21 cellular contexts compared by ENCODE assay signal in genomic region chr16:2698996-2699750, GRCh38. TPM values are rescaled to one million over a fixed set of nuclear protein-coding genes. Genes with fewer than 3 reads are reported as not detected.
DNase-seq lines count a peak whose midpoint lies in the region; ATAC-seq, FAIRE-seq and TF ChIP-seq lines count a peak whose summit lies in the region.
"Had no signal": no experiment of that assay in that cellular context is flagged by ENCODE, and none has a peak within 500 bp of the region (broad histone marks: within the 10 kb centered on the region; RNA-seq: fewer than 3 reads in every experiment).

No MANE protein-coding gene starts in this region.

- H3K27ac ChIP-seq in HepG2 (ENCODE audit: extremely low read length, insufficient read depth, low read length), result no peak overlapping the region
- H3K27ac ChIP-seq in right lobe of liver, result no peak overlapping the region
- H3K27ac ChIP-seq in coronary artery, result no peak overlapping the region
- H3K27ac ChIP-seq: KMS-11, PC-9 had no signal

- H3K9ac ChIP-seq in HepG2 (ENCODE audit: insufficient read depth, low read depth, low read length), result no peak overlapping the region
- H3K9ac ChIP-seq: KMS-11 had no signal

- no peaks in the 10 kb centered on the region for H4K20me1 ChIP-seq in HepG2 (ENCODE audit: insufficient read depth, low read length)

- H3K9me3 Mint-ChIP-seq in osteocyte (ENCODE audit: unreplicated experiment), result no peaks in the 10 kb centered on the region
- H3K9me3 Mint-ChIP-seq: HFFc6 had no signal

- ATAC-seq in HepG2, result no peak
- ATAC-seq in right lobe of liver, result no peak
- ATAC-seq in HG03045 (IDR thresholded peaks at IDR 0.05; ENCODE audit: unreplicated experiment), result no peak
- ATAC-seq: GM12878, Right ventricle myocardium inferior had no signal

- H3K27me3 Mint-ChIP-seq in osteocyte (ENCODE audit: unreplicated experiment), result no peaks in the 10 kb centered on the region

- 94% methylated on average over 30 of the region's 31 CpGs for WGBS in HepG2 (ENCODE audit: low lambda C conversion rate)
- WGBS in right lobe of liver (ENCODE audit: insufficient coverage, low coverage, low lambda C conversion rate, missing lambda C conversion rate), result 50% methylated on average over 8 of the region's 31 CpGs

- no TSS peak for BruUV-seq in HepG2 (replicated peaks; lab: Mats Ljungman, UMichigan)

- no peaks in the 10 kb centered on the region for H3K9me3 ChIP-seq in HepG2 (ENCODE audit: low read length)
- no peaks in the 10 kb centered on the region for H3K9me3 ChIP-seq in right lobe of liver

- peaks cover 9% of the 10 kb centered on the region for H3K36me3 Mint-ChIP-seq in osteocyte (ENCODE audit: unreplicated experiment)

- CTCF ChIA-PET in HepG2 (lab: Yijun Ruan, JAX; ENCODE audit: low intra/inter-chr PET ratio, low total read pairs), result no interaction called here

- in situ Hi-C loops in HepG2 (cut with HindIII; ENCODE audit: extremely low pct_ligation_motif_present, low pct_unique_long_range_greater_than_20kb), result no loop called here

- H3K27me3 ChIP-seq in HepG2 (ENCODE audit: control insufficient read depth in 1 of 2, insufficient read depth in 2 of 2, low read length in 2 of 2), result no peaks in the 10 kb centered on the region
- no peaks in the 10 kb centered on the region for H3K27me3 ChIP-seq in right lobe of liver

- intact Hi-C loops in HepG2 (cut with micrococcal nuclease; ENCODE audit: unreplicated experiment), result no loop called here
- intact Hi-C loops in right lobe of liver (cut with DNase I), result no loop called here

- no peak overlapping the region for H2AFZ ChIP-seq in HepG2 (ENCODE audit: low read length)
- H2AFZ ChIP-seq: PC-9 had no signal

- no peak for TF ChIP-seq EP300 in HepG2 (IDR thresholded peaks at IDR 0.05; ENCODE audit: low read depth in 2 of 2, low read length in 2 of 2)
- TF ChIP-seq EP300 in HepG2 (CRISPR knock-in tag; IDR thresholded peaks at IDR 0.05; ENCODE audit: borderline replicate concordance), result no peak

- no peak overlapping the region for H3K4me2 ChIP-seq in HepG2 (ENCODE audit: low read depth, low read length)
- H3K4me2 ChIP-seq: KMS-11, PC-9 had no signal

- TF ChIP-seq CTCF in HepG2 (CRISPR knock-in tag; IDR thresholded peaks at IDR 0.05) (no peak), right lobe of liver (IDR thresholded peaks at IDR 0.05) (no peak), osteocyte (IDR thresholded peaks at IDR 0.05) (no peak), coronary artery (IDR thresholded peaks at IDR 0.05) (no peak)

- no peak overlapping the region for H3K4me3 ChIP-seq in HepG2 (replicated peaks in 1 of 3; ENCODE audit: insufficient read depth in 1 of 3, low read depth in 2 of 3, low read length in 3 of 3)
- no peak overlapping the region for H3K4me3 ChIP-seq in right lobe of liver
- H3K4me3 ChIP-seq in coronary artery, result no peak overlapping the region
- H3K4me3 ChIP-seq: GM12878, PC-9 had no signal

- H3K4me3 Mint-ChIP-seq in osteocyte (ENCODE audit: unreplicated experiment), result no peak overlapping the region
- H3K4me3 Mint-ChIP-seq: HFFc6 had no signal

- no peaks in the 10 kb centered on the region for H3K4me1 ChIP-seq in HepG2 (ENCODE audit: insufficient read depth, low read length)
- peaks cover 0 to 15% (median 7%) of the 10 kb centered on the region in 4 donors for H3K4me1 ChIP-seq in right lobe of liver

- no peak for FAIRE-seq in HepG2 (lab: Jason Lieb, UNC)
- FAIRE-seq: GM12878, H1 had no signal

- DNase-seq in HepG2 (ENCODE audit: low spot score) (no peak), right lobe of liver (no peak), inferior parietal cortex (ENCODE audit: extremely low spot score) (peak; percentile 42), osteocyte (ENCODE audit: extremely low spot score, unreplicated experiment) (peak; percentile 81), cerebellar nuclear complex (lab: John Stamatoyannopoulos, UW) (no peak), coronary artery (ENCODE audit: low spot score) (no peak)
- no peak for DNase-seq in activated CD4-positive, alpha-beta T cell treated with anti-CD3 and anti-CD28 coated beads for 48 hours
- DNase-seq: 8988T, C1 segment of cervical spinal cord, DMS 273 treated with DMSO at 0.1 percent for 48 hours, GDM1, HFFc6, NCI-H1092, NCI-H2081 treated with DMSO at 0.1 percent for 48 hours, NCI-H524 had no signal

- TF ChIP-seq POLR2A in HepG2 (IDR thresholded peaks at IDR 0.05; ENCODE audit: insufficient read depth in 1 of 2, low read depth in 2 of 2, low read length in 2 of 2), result no peak
- no peak for TF ChIP-seq POLR2A in right lobe of liver (IDR thresholded peaks at IDR 0.05)

- H3K36me3 ChIP-seq in HepG2 (replicated peaks in 1 of 2; ENCODE audit: control insufficient read depth in 1 of 2, insufficient read depth in 2 of 2, low read length in 2 of 2) (peaks cover 31 to 39% of the 10 kb centered on the region in 2 experiments; a peak in 4 of 5 replicates), right lobe of liver (peaks cover 0 to 31% (median 7%) of the 10 kb centered on the region in 4 donors)

- TF ChIP-seq RAD21 in HepG2 (CRISPR knock-in tag; IDR thresholded peaks at IDR 0.05), result no peak

- no peak overlapping the region for H3K27ac Mint-ChIP-seq in osteocyte (ENCODE audit: unreplicated experiment)
- H3K27ac Mint-ChIP-seq: HFFc6 had no signal

- H3K79me2 ChIP-seq in HepG2 (ENCODE audit: insufficient read depth, low read length), result no peaks in the 10 kb centered on the region

- H3K4me1 Mint-ChIP-seq in osteocyte (ENCODE audit: unreplicated experiment), result no peaks in the 10 kb centered on the region

- POLR2A ChIA-PET in HepG2 (lab: Yijun Ruan, JAX), result no interaction called here

RNA-seq across cellular contexts. Expression of gene KCTD5, which starts 16.9 kb away (rescaled TPM):
- total RNA-seq in HepG2 (2016; rRNA removed; fragmentation: Illumina TruSeq; extraction: Trizol) (29.8 and 31.0 TPM in 2 replicates), right lobe of liver (10 to 100 TPM in 4 of 6 experiments, 1 to 10 TPM in 2; 7.3 to 22.8 (median 11.1) TPM), osteocyte (28.0 and 28.1 TPM in 2 replicates)
- total RNA-seq in HepG2 (2016; cell fraction: cytosol; rRNA removed; fragmentation: Illumina TruSeq; extraction: Trizol; ENCODE audit: low read depth), result 5.0 and 5.1 TPM in 2 replicates
- 27.9 and 29.1 TPM in 2 replicates for total RNA-seq in HepG2 (2016; cell fraction: insoluble cytoplasmic fraction; rRNA removed; fragmentation: Illumina TruSeq; extraction: Trizol)
- total RNA-seq in HepG2 (2016; cell fraction: membrane; rRNA removed; fragmentation: Illumina TruSeq; extraction: Trizol), result 14.7 and 15.1 TPM in 2 replicates
- total RNA-seq in HepG2 (2016; cell fraction: nucleus; rRNA removed; fragmentation: Illumina TruSeq; extraction: Trizol), result 13.3 and 14.3 TPM in 2 replicates
- 25.4 and 30.1 TPM in 2 replicates for polyA plus RNA-seq in HepG2 (2011; rRNA removed)
- polyA plus RNA-seq in HepG2 (2011; cell fraction: cytosol; rRNA removed), result 33.9 and 64.2 TPM in 2 replicates
- polyA plus RNA-seq in HepG2 (2011; cell fraction: nucleus; rRNA removed), result 25.5 and 25.6 TPM in 2 replicates
- polyA plus RNA-seq in HepG2 (2012), result 16.3 and 19.0 TPM in 2 replicates
- polyA plus RNA-seq in HepG2 (2016; cell fraction: cytosol; fragmentation: Illumina TruSeq; extraction: Trizol; ENCODE audit: low read depth), result 3.8 and 4.0 TPM in 2 replicates
- 32.7 and 37.0 TPM in 2 replicates for polyA plus RNA-seq in HepG2 (2016; cell fraction: insoluble cytoplasmic fraction; fragmentation: Illumina TruSeq; extraction: Trizol; ENCODE audit: low read depth)
- polyA plus RNA-seq in HepG2 (2016; cell fraction: membrane; fragmentation: Illumina TruSeq; extraction: Trizol; ENCODE audit: low read depth), result 9.8 and 10.5 TPM in 2 replicates
- polyA plus RNA-seq in HepG2 (2016; cell fraction: nucleus; fragmentation: Illumina TruSeq; extraction: Trizol; ENCODE audit: insufficient read depth, low read depth), result 21.4 and 22.6 TPM in 2 replicates
- polyA minus RNA-seq in HepG2 (2011; rRNA and poly(A)+ RNA removed; ENCODE audit: low replicate concordance), result 23.0 and 26.3 TPM in 2 replicates
- polyA minus RNA-seq in HepG2 (2011; cell fraction: cytosol; rRNA and poly(A)+ RNA removed), result 12.8 and 16.6 TPM in 2 replicates
- 11.3 and 13.7 TPM in 2 replicates for polyA minus RNA-seq in HepG2 (2011; cell fraction: nucleus; rRNA and poly(A)+ RNA removed)

RNA-seq across cellular contexts. Expression of gene PRSS27, which starts 20.9 kb away (rescaled TPM):
- total RNA-seq in HepG2 (2016; rRNA removed; fragmentation: Illumina TruSeq; extraction: Trizol), result 0.20 TPM in 1 of 2 replicates, not detected in the other
- total RNA-seq in HepG2 (2016; cell fraction: cytosol; rRNA removed; fragmentation: Illumina TruSeq; extraction: Trizol; ENCODE audit: low read depth), result 0.30 TPM in 1 of 2 replicates, not detected in the other
- total RNA-seq in HepG2 (2016; cell fraction: insoluble cytoplasmic fraction; rRNA removed; fragmentation: Illumina TruSeq; extraction: Trizol), result 0.35 TPM in 1 of 2 replicates, not detected in the other
- total RNA-seq in HepG2 (2016; cell fraction: membrane; rRNA removed; fragmentation: Illumina TruSeq; extraction: Trizol), result 0.12 and 0.41 TPM in 2 replicates
- total RNA-seq in HepG2 (2016; cell fraction: nucleus; rRNA removed; fragmentation: Illumina TruSeq; extraction: Trizol), result 0.19 and 0.34 TPM in 2 replicates
- 0.73 and 1.2 TPM in 2 replicates for polyA plus RNA-seq in HepG2 (2011; rRNA removed)
- polyA plus RNA-seq in HepG2 (2011; cell fraction: cytosol; rRNA removed), result 0.59 and 1.3 TPM in 2 replicates
- 2.0 and 2.8 TPM in 2 replicates for polyA plus RNA-seq in HepG2 (2011; cell fraction: nucleus; rRNA removed)
- polyA plus RNA-seq in HepG2 (2012), result 0.43 and 1.1 TPM in 2 replicates
- 0.08 and 0.16 TPM in 2 replicates for polyA plus RNA-seq in HepG2 (2016; cell fraction: cytosol; fragmentation: Illumina TruSeq; extraction: Trizol; ENCODE audit: low read depth)
- not detected in 2 replicates for polyA plus RNA-seq in HepG2 (2016; cell fraction: insoluble cytoplasmic fraction; fragmentation: Illumina TruSeq; extraction: Trizol; ENCODE audit: low read depth)
- 0.21 TPM in 1 of 2 replicates, not detected in the other for polyA plus RNA-seq in HepG2 (2016; cell fraction: membrane; fragmentation: Illumina TruSeq; extraction: Trizol; ENCODE audit: low read depth)
- polyA plus RNA-seq in HepG2 (2016; cell fraction: nucleus; fragmentation: Illumina TruSeq; extraction: Trizol; ENCODE audit: insufficient read depth, low read depth), result 0.53 TPM in 1 of 2 replicates, not detected in the other
- polyA minus RNA-seq in HepG2 (2011; rRNA and poly(A)+ RNA removed; ENCODE audit: low replicate concordance), result 1.0 and 1.7 TPM in 2 replicates
- not detected in 2 replicates for polyA minus RNA-seq in HepG2 (2011; cell fraction: cytosol; rRNA and poly(A)+ RNA removed)
- polyA minus RNA-seq in HepG2 (2011; cell fraction: nucleus; rRNA and poly(A)+ RNA removed), result 1.3 and 1.6 TPM in 2 replicates
- total RNA-seq in right lobe of liver, result under 1 TPM in 4 of 6 experiments, not detected in 2; 0.13 to 0.98 (median 0.49) TPM
- 4.2 and 5.5 TPM in 2 replicates for total RNA-seq in osteocyte

RNA-seq across cellular contexts. Expression of gene SRRM2, which starts 53.3 kb away (rescaled TPM):
- total RNA-seq in HepG2 (2016; rRNA removed; fragmentation: Illumina TruSeq; extraction: Trizol), result 50.4 and 80.6 TPM in 2 replicates
- total RNA-seq in HepG2 (2016; cell fraction: cytosol; rRNA removed; fragmentation: Illumina TruSeq; extraction: Trizol; ENCODE audit: low read depth), result 41.5 and 43.0 TPM in 2 replicates
- 44.1 and 73.0 TPM in 2 replicates for total RNA-seq in HepG2 (2016; cell fraction: insoluble cytoplasmic fraction; rRNA removed; fragmentation: Illumina TruSeq; extraction: Trizol)
- total RNA-seq in HepG2 (2016; cell fraction: membrane; rRNA removed; fragmentation: Illumina TruSeq; extraction: Trizol), result 48.8 and 52.0 TPM in 2 replicates
- total RNA-seq in HepG2 (2016; cell fraction: nucleus; rRNA removed; fragmentation: Illumina TruSeq; extraction: Trizol), result 159 and 170 TPM in 2 replicates
- polyA plus RNA-seq in HepG2 (2011; rRNA removed), result 112 and 125 TPM in 2 replicates
- 40.5 and 54.4 TPM in 2 replicates for polyA plus RNA-seq in HepG2 (2011; cell fraction: cytosol; rRNA removed)
- 1,408 and 1,626 TPM in 2 replicates for polyA plus RNA-seq in HepG2 (2011; cell fraction: nucleus; rRNA removed)
- 364 and 397 TPM in 2 replicates for polyA plus RNA-seq in HepG2 (2012)
- 15.2 and 19.4 TPM in 2 replicates for polyA plus RNA-seq in HepG2 (2016; cell fraction: cytosol; fragmentation: Illumina TruSeq; extraction: Trizol; ENCODE audit: low read depth)
- 169 and 221 TPM in 2 replicates for polyA plus RNA-seq in HepG2 (2016; cell fraction: insoluble cytoplasmic fraction; fragmentation: Illumina TruSeq; extraction: Trizol; ENCODE audit: low read depth)
- 38.4 and 49.5 TPM in 2 replicates for polyA plus RNA-seq in HepG2 (2016; cell fraction: membrane; fragmentation: Illumina TruSeq; extraction: Trizol; ENCODE audit: low read depth)
- 998 and 1,215 TPM in 2 replicates for polyA plus RNA-seq in HepG2 (2016; cell fraction: nucleus; fragmentation: Illumina TruSeq; extraction: Trizol; ENCODE audit: insufficient read depth, low read depth)
- 125 and 143 TPM in 2 replicates for polyA minus RNA-seq in HepG2 (2011; rRNA and poly(A)+ RNA removed; ENCODE audit: low replicate concordance)
- 88.7 and 111 TPM in 2 replicates for polyA minus RNA-seq in HepG2 (2011; cell fraction: cytosol; rRNA and poly(A)+ RNA removed)
- 176 and 198 TPM in 2 replicates for polyA minus RNA-seq in HepG2 (2011; cell fraction: nucleus; rRNA and poly(A)+ RNA removed)
- total RNA-seq in right lobe of liver, result 100 to 1,000 TPM; 111 to 419 (median 289) TPM
- 536 and 572 TPM in 2 replicates for total RNA-seq in osteocyte

Comparison
In these comparisons a context has a peak if more than half of its experiments do, and no peak if none do; other contexts are left out.
1. DNase-seq: peak in inferior parietal cortex (single experiment) and osteocyte (single experiment); none in HepG2 (single experiment), right lobe of liver (0 of 3), cerebellar nuclear complex (0 of 2), activated CD4-positive, alpha-beta T cell treated with anti-CD3 and anti-CD28 coated beads for 48 hours (single experiment) and coronary artery (single experiment).